In the genomic region with DNA sequence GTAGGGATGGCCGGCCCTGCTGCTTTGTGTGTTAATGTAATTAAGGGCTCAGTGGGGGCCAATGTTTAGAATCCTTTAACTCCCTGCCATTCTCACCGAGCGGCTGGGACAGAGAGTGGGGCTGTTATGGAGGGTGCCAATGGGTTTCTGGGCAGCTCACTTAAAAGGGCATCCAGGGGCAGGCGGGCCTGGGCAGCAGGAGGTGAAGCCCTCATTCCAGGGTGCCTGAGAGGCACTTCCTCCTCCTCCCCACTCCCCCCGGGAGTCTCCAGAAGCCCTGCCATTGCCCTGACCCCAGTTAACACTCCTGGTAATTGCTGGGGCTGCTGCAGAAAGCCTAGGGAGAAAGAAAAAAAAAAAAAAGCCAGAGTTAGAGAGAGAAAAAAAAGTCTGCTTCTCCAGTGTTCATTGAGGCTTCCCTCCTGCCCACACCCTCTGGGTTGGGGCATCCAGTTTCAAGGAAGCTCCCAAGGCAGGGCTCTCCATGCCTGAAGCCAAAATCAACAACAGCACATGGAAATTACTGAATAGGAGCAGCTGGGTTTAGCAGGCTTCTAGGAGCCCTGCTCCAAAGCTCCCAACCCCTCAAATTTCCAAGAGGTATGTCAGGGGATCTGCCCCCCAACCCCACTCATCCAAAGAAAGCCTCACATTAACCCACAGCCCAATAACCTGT, we compare ENCODE assay signal across 8 cellular contexts. TPM values are rescaled to one million over a fixed set of nuclear protein-coding genes. Genes with fewer than 3 reads are reported as not detected.
A peak's percentile ranks its signal among the peaks of the same experiment; 100 is the strongest.
DNase-seq lines count a peak whose midpoint lies in the region; ATAC-seq and TF ChIP-seq lines count a peak whose summit lies in the region.

No MANE protein-coding gene starts in this region.

- no peak for TF ChIP-seq CTCF in smooth muscle cell (IDR thresholded peaks at IDR 0.05; ENCODE audit: borderline replicate concordance, insufficient read depth, poor library complexity, severe bottlenecking)

- peak overlapping the region; percentile 95 for H3K27ac ChIP-seq in caudate nucleus (ENCODE audit: low read depth, low read length)
- H3K27ac ChIP-seq in smooth muscle cell (ENCODE audit: low read depth), result no peak overlapping the region

- H3K4me3 ChIP-seq in smooth muscle cell, result no peak overlapping the region

- no peaks in the 10 kb centered on the region for H3K27me3 ChIP-seq in smooth muscle cell (ENCODE audit: low read depth)

- H3K9ac ChIP-seq in smooth muscle cell (ENCODE audit: low read depth), result no peak overlapping the region

- ATAC-seq in HG03571 (IDR thresholded peaks at IDR 0.05; ENCODE audit: unreplicated experiment), result no peak
- no peak for ATAC-seq in HG03159 (IDR thresholded peaks at IDR 0.05; ENCODE audit: unreplicated experiment)

- H4K20me1 ChIP-seq in smooth muscle cell (ENCODE audit: low read depth), result peaks cover 58% of the 10 kb centered on the region

- no peaks in the 10 kb centered on the region for H3K9me3 ChIP-seq in smooth muscle cell (replicated peaks; ENCODE audit: low read depth)

- no peaks in the 10 kb centered on the region for H3K36me3 ChIP-seq in smooth muscle cell (ENCODE audit: low read depth)

- peaks cover 36% of the 10 kb centered on the region for H3K79me2 ChIP-seq in smooth muscle cell (ENCODE audit: low read depth)

- DNase-seq in AG08395 (ENCODE audit: low spot score), result peak; percentile 74
- DNase-seq in NCI-H2081 (lab: John Stamatoyannopoulos, UW), result peak; percentile 82 to 94
- DNase-seq in caudate nucleus (lab: John Stamatoyannopoulos, UW), result peak in 44 of 61 donors; percentile 24 to 83 (median 61)
- DNase-seq in medulla oblongata (ENCODE audit: extremely low spot score), result peak; percentile 85
- no peak for DNase-seq in HT-29 (ENCODE audit: low spot score)
- no peak for DNase-seq in smooth muscle cell (lab: John Stamatoyannopoulos, UW; ENCODE audit: unreplicated experiment)

- H3F3A ChIP-seq in smooth muscle cell (ENCODE audit: low read depth), result no peaks in the 10 kb centered on the region

- WGBS in smooth muscle cell (ENCODE audit: low lambda C conversion rate), result 39% methylated on average over 5 of the region's 5 CpGs

- no peak overlapping the region for H3K4me2 ChIP-seq in smooth muscle cell

- no peak overlapping the region for H2AFZ ChIP-seq in smooth muscle cell (ENCODE audit: low read depth)

- H3K4me1 ChIP-seq in smooth muscle cell (ENCODE audit: low read depth), result peaks cover 50% of the 10 kb centered on the region

RNA-seq across cellular contexts. Expression of a gene that starts 28.0 kb away (rescaled TPM):
- 37.6 and 45.5 TPM in 2 replicates for total RNA-seq in HT-29 (2014; rRNA removed; shearing (Covaris generic))
- 7.0 and 11.1 TPM in 2 replicates for total RNA-seq in smooth muscle cell
- 10.4 and 11.7 TPM in 2 replicates for polyA plus RNA-seq in smooth muscle cell

Comparison
In these comparisons a context has a peak if more than half of its experiments do, and no peak if none do; other contexts are left out.
1. DNase-seq: peak in AG08395 (single experiment), NCI-H2081 (2 of 2), caudate nucleus (44 of 61) and medulla oblongata (single experiment); none in HT-29 (single experiment) and smooth muscle cell (single experiment).